ENCODE assay signal across 12 cellular contexts in the genomic region with DNA sequence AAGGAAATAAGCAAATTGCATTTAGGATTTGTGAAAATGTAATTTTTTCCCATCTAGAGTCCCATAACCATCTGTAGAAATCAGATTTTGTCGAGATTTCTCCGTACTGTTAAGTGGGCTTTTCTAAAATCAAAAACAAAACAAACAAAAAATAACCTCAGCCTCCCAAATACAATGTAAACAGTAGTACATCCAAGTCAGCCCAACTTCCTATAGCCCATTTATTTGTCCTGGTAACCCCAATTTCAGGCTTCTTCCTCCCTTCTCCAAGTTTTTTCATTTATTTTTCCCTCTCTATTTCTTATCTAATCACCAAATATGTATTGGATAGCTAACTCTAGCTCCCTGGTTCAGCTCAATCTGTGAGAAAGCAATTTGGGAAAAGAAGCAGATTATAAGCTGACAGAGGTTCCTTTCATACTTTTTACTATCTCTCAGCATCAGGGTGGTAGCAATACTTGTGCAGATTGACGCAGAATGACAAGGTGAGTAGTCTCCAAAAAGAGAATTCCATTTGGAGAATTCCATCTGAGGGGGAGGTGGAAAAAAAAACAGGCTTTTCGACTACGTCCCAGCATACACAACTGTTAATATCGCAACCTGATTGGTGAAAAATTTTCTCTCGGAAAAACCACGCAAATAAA.
DNase-seq lines count a peak whose midpoint lies in the region; ATAC-seq, FAIRE-seq and TF ChIP-seq lines count a peak whose summit lies in the region.
"Had no signal": no experiment of that assay in that cellular context is flagged by ENCODE, and none has a peak within 500 bp of the region (broad histone marks: within the 10 kb centered on the region; RNA-seq: fewer than 3 reads in every experiment).

No MANE protein-coding gene starts in this region.

- H3K27me3 ChIP-seq in SJSA1 (replicated peaks) = no peaks in the 10 kb centered on the region
- no peaks in the 10 kb centered on the region for H3K27me3 ChIP-seq in endothelial cell of umbilical vein (ENCODE audit: control insufficient read depth in 2 of 2, insufficient read depth in 2 of 2, low read length in 2 of 2)
- no peaks in the 10 kb centered on the region for H3K27me3 ChIP-seq in spleen (replicated peaks in 1 of 7)

- H3K4me3 Mint-ChIP-seq in activated CD4-positive, alpha-beta T cell treated with anti-CD3 and anti-CD28 coated beads, Interleukin-2, amount 10 ng/mL, durations not matched to agents 24 days and 14 days = peak overlapping the region; percentile 82

- no peak for DNase-seq in activated CD4-positive, alpha-beta T cell treated with anti-CD3 and anti-CD28 coated beads, Interleukin-2, amount 10 ng/mL, durations not matched to agents 24 days and 14 days
- no peak for DNase-seq in activated CD4-positive, alpha-beta T cell treated with anti-CD3 and anti-CD28 coated beads for 48 hours
- DNase-seq in SJSA1 (ENCODE audit: low read depth in 1 of 2, low spot score in 2 of 2) (no peak), endothelial cell of umbilical vein (ENCODE audit: low read depth, low spot score) (no peak), spleen (no peak), NCI-H1092 treated with DMSO at 0.1 percent for 48 hours (lab: John Stamatoyannopoulos, UW) (no peak), NCI-H1930 (lab: John Stamatoyannopoulos, UW) (no peak)
- DNase-seq: NCI-H526, upper lobe of right lung had no signal

- H3K27ac Mint-ChIP-seq in activated CD4-positive, alpha-beta T cell treated with anti-CD3 and anti-CD28 coated beads, Interleukin-2, amount 10 ng/mL, durations not matched to agents 24 days and 14 days = peak overlapping the region; percentile 97

- no peak overlapping the region for H3K27ac ChIP-seq in SJSA1
- no peak overlapping the region for H3K27ac ChIP-seq in endothelial cell of umbilical vein (ENCODE audit: insufficient read depth, low read depth, low read length)
- H3K27ac ChIP-seq in spleen = peak overlapping the region; percentile 42 to 99 (median 96)

- WGBS in spleen, 5 donors = 35 to 52% (median 47%) methylated on average over 8 of the region's 8 CpGs

- H3K36me3 ChIP-seq in SJSA1 = no peaks in the 10 kb centered on the region
- no peaks in the 10 kb centered on the region for H3K36me3 ChIP-seq in endothelial cell of umbilical vein (ENCODE audit: control insufficient read depth in 2 of 2, extremely low read depth in 1 of 2, insufficient read depth in 2 of 2, low read length in 2 of 2)
- no peaks in the 10 kb centered on the region for H3K36me3 ChIP-seq in spleen
- H3K36me3 ChIP-seq: HAP-1, upper lobe of right lung had no signal

- CTCF ChIA-PET in endothelial cell of umbilical vein (lab: Charles Lee) = interaction anchor here (1.0 to 2.2 kb wide), 2 partner anchors 9 to 16 kb away, joined by 3 to 13 read pairs; a partner anchor contains a TSS

- H3K4me1 Mint-ChIP-seq in activated CD4-positive, alpha-beta T cell treated with anti-CD3 and anti-CD28 coated beads, Interleukin-2, amount 10 ng/mL, durations not matched to agents 24 days and 14 days = peaks cover 43% of the 10 kb centered on the region

- no peak for TF ChIP-seq CTCF in endothelial cell of umbilical vein (IDR thresholded peaks at IDR 0.05; ENCODE audit: extremely low read depth in 1 of 2, insufficient read depth in 1 of 2, low read depth in 1 of 2, low read length in 2 of 2)
- no peak for TF ChIP-seq CTCF in spleen (IDR thresholded peaks at IDR 0.05 in 8 of 11, conservative IDR thresholded peaks at IDR 0.05 in 3 of 11)

- H2AFZ ChIP-seq in endothelial cell of umbilical vein (ENCODE audit: low read depth, low read length) = no peak overlapping the region

- H3K9me3 Mint-ChIP-seq in activated CD4-positive, alpha-beta T cell treated with anti-CD3 and anti-CD28 coated beads, Interleukin-2, amount 10 ng/mL, durations not matched to agents 24 days and 14 days = no peaks in the 10 kb centered on the region

- H3K9me3 ChIP-seq in SJSA1 (replicated peaks) = no peaks in the 10 kb centered on the region
- no peaks in the 10 kb centered on the region for H3K9me3 ChIP-seq in endothelial cell of umbilical vein (replicated peaks; ENCODE audit: control insufficient read depth, insufficient read depth, low read length)
- no peaks in the 10 kb centered on the region for H3K9me3 ChIP-seq in spleen
- H3K9me3 ChIP-seq: HAP-1, upper lobe of right lung had no signal

- POLR2A ChIA-PET in endothelial cell of umbilical vein (lab: Charles Lee) = interaction anchor here (4.5 kb wide), 1 partner anchor 16 kb away, joined by 43 read pairs; a partner anchor contains a TSS

- H3K79me2 ChIP-seq in endothelial cell of umbilical vein (ENCODE audit: control insufficient read depth, insufficient read depth, low read length) = no peaks in the 10 kb centered on the region

- dilution Hi-C loops in endothelial cell of umbilical vein (cut with MboI; ENCODE audit: extremely low pct_ligation_motif_present, low sequenced_read_pairs) = no loop called here

- intact Hi-C loops in activated CD4-positive, alpha-beta T cell treated with anti-CD3 and anti-CD28 coated beads, Interleukin-2, amount 10 ng/mL, durations not matched to agents 24 days and 14 days (cut with micrococcal nuclease) = loop anchor here (1.0 kb wide), 1 partner anchor 8 kb away; no protein-coding TSS in a partner anchor
- intact Hi-C loops in endothelial cell of umbilical vein (cut with micrococcal nuclease) (no loop called here), spleen (cut with DNase I; ENCODE audit: low total_unique reads) (no loop called here)

- H3K36me3 Mint-ChIP-seq in activated CD4-positive, alpha-beta T cell treated with anti-CD3 and anti-CD28 coated beads, Interleukin-2, amount 10 ng/mL, durations not matched to agents 24 days and 14 days (ENCODE audit: low read depth) = peaks cover 5% of the 10 kb centered on the region

- TF ChIP-seq POLR2A in endothelial cell of umbilical vein (IDR thresholded peaks at IDR 0.05; ENCODE audit: low read depth, low read length) = no peak
- TF ChIP-seq POLR2A in spleen (IDR thresholded peaks at IDR 0.05) = peak in 1 of 3 donors; percentile 2

- FAIRE-seq in endothelial cell of umbilical vein (lab: Jason Lieb, UNC) = no peak

- H3K4me1 ChIP-seq in SJSA1 (replicated peaks) (peaks cover 28% of the 10 kb centered on the region), endothelial cell of umbilical vein (ENCODE audit: control insufficient read depth, extremely low read depth, insufficient read depth, low read length) (peaks cover 25% of the 10 kb centered on the region), spleen (peaks cover 0 to 53% (median 33%) of the 10 kb centered on the region in 6 donors)

- no TSS peak for BruUV-seq in endothelial cell of umbilical vein (replicated peaks; lab: Mats Ljungman, UMichigan)

- no peaks in the 10 kb centered on the region for H4K20me1 ChIP-seq in endothelial cell of umbilical vein (replicated peaks; ENCODE audit: control insufficient read depth, extremely low read depth, insufficient read depth, low read length)

- no peaks in the 10 kb centered on the region for H3K27me3 Mint-ChIP-seq in activated CD4-positive, alpha-beta T cell treated with anti-CD3 and anti-CD28 coated beads, Interleukin-2, amount 10 ng/mL, durations not matched to agents 24 days and 14 days

- no peak overlapping the region for H3K9ac ChIP-seq in endothelial cell of umbilical vein (replicated peaks; ENCODE audit: extremely low read depth, insufficient read depth, low read length)

- H3K4me3 ChIP-seq in SJSA1 (peak overlapping the region; percentile 39), endothelial cell of umbilical vein (replicated peaks in 1 of 3; ENCODE audit: insufficient read depth in 1 of 3, low read depth in 1 of 3, low read length in 3 of 3) (no peak overlapping the region), spleen (peak overlapping the region in 3 of 8 donors; percentile 48 to 71 (median 54))
- H3K4me3 ChIP-seq: HAP-1, lung had no signal

- no peak for ATAC-seq in HG02970 (IDR thresholded peaks at IDR 0.05; ENCODE audit: low FRiP score, unreplicated experiment)
- ATAC-seq: upper lobe of right lung had no signal

- no peaks in the 10 kb centered on the region for H3K9me1 ChIP-seq in endothelial cell of umbilical vein (replicated peaks; ENCODE audit: control insufficient read depth, extremely low read depth, insufficient read depth, low read length)

- H3K4me2 ChIP-seq in endothelial cell of umbilical vein (ENCODE audit: insufficient read depth, low read length) = peak overlapping the region; percentile 92

TF ChIP-seq in endothelial cell of umbilical vein, 7 proteins besides CTCF, POLR2A, EP300 and RAD21:
- no peak for TF ChIP-seq MYC (IDR thresholded peaks at IDR 0.05; ENCODE audit: low read depth, low read length)
- TF ChIP-seq GATA2 (IDR thresholded peaks at IDR 0.05; ENCODE audit: insufficient read depth, insufficient read length, low read depth, low read length) = no peak
- no peak for TF ChIP-seq JUN (IDR thresholded peaks at IDR 0.05; ENCODE audit: borderline replicate concordance, insufficient read depth, insufficient read length, low read depth)
- TF ChIP-seq, protein P1, sequence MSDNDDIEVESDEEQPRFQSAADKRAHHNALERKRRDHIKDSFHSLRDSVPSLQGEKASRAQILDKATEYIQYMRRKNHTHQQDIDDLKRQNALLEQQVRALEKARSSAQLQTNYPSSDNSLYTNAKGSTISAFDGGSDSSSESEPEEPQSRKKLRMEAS (IDR thresholded peaks at IDR 0.05; ENCODE audit: insufficient read depth, insufficient read length) = no peak

Comparison
In these comparisons a context has a peak if more than half of its experiments do, and no peak if none do; other contexts are left out.
1. H3K27ac ChIP-seq: peak in spleen (8 of 8); none in SJSA1 (single experiment) and endothelial cell of umbilical vein (single experiment).